In genomic region chr11:2928605-2929510, GRCh38 we compare ENCODE assay signal across 1 cellular context.
A peak's percentile ranks its signal among the peaks of the same experiment; 100 is the strongest.
TF ChIP-seq lines count a peak whose summit lies in the region.

PHLDA2 (minus strand) TSS chr11:2929420; CDS start chr11:2929364, 56 bp downstream.

TF ChIP-seq in HEK293, 187 proteins besides CTCF, POLR2A, EP300 and RAD21 (continued from another document and continues in another):
- TF ChIP-seq ZSCAN18 (tag by site-specific recombination; IDR thresholded peaks at IDR 0.05) (no peak), ZNF10 (tag by site-specific recombination; IDR thresholded peaks at IDR 0.05) (no peak), ZFHX2 (tag by site-specific recombination; conservative IDR thresholded peaks at IDR 0.05) (peak; percentile 58; the same call in 1 of the 2 replicates), ZNF677 (tag by site-specific recombination; IDR thresholded peaks at IDR 0.05) (no peak), SCRT2 (tag by site-specific recombination; IDR thresholded peaks at IDR 0.05) (no peak), ZNF248 (tag by site-specific recombination; IDR thresholded peaks at IDR 0.05) (no peak), ZBTB1 (tag by site-specific recombination; IDR thresholded peaks at IDR 0.05) (no peak), REST (tag by site-specific recombination; IDR thresholded peaks at IDR 0.05) (peak; percentile 55; the same call in 1 of the 2 replicates), ZNF174 (tag by site-specific recombination; IDR thresholded peaks at IDR 0.05) (no peak), ZNF785 (tag by site-specific recombination; IDR thresholded peaks at IDR 0.05) (no peak), ZNF19 (tag by site-specific recombination; IDR thresholded peaks at IDR 0.05; ENCODE audit: low read depth) (no peak), ZNF629 (tag by site-specific recombination; IDR thresholded peaks at IDR 0.05) (peak; percentile 74), ZNF394 (tag by site-specific recombination; IDR thresholded peaks at IDR 0.05; ENCODE audit: borderline replicate concordance) (peak; percentile 58; the same call in 1 of the 2 replicates), ZNF426 (tag by site-specific recombination; IDR thresholded peaks at IDR 0.05) (no peak), ZNF610 (tag by site-specific recombination; IDR thresholded peaks at IDR 0.05; ENCODE audit: borderline replicate concordance) (peak; percentile 23; the same call in 1 of the 2 replicates), ZBTB49 (tag by site-specific recombination; IDR thresholded peaks at IDR 0.05; ENCODE audit: low read depth) (no peak), ZNF362 (tag by site-specific recombination; IDR thresholded peaks at IDR 0.05) (no peak), ZNF776 (tag by site-specific recombination; IDR thresholded peaks at IDR 0.05; ENCODE audit: borderline replicate concordance) (no peak), ZNF404 (tag by site-specific recombination; IDR thresholded peaks at IDR 0.05) (no peak), ZNF280C (tag by site-specific recombination; IDR thresholded peaks at IDR 0.05) (no peak), ZNF585B (tag by site-specific recombination; IDR thresholded peaks at IDR 0.05) (no peak), AEBP2 (tag by site-specific recombination; IDR thresholded peaks at IDR 0.05; ENCODE audit: borderline replicate concordance) (no peak), TCF7L2 (IDR thresholded peaks at IDR 0.05; ENCODE audit: borderline replicate concordance, low read depth, low read length) (no peak), YY1 (tag by site-specific recombination; IDR thresholded peaks at IDR 0.05) (0 out of 2 replicates have a peak, but pooled peaks have one; percentile 29), ZNF701 (tag by site-specific recombination; IDR thresholded peaks at IDR 0.05) (no peak), ZNF2 (tag by site-specific recombination; IDR thresholded peaks at IDR 0.05) (no peak), ZNF433 (tag by site-specific recombination; IDR thresholded peaks at IDR 0.05; ENCODE audit: low read depth) (no peak), TSHZ1 (tag by site-specific recombination; IDR thresholded peaks at IDR 0.05; ENCODE audit: borderline replicate concordance) (no peak), PRDM10 (tag by site-specific recombination; IDR thresholded peaks at IDR 0.05) (peak; percentile 56), ZNF335 (tag by site-specific recombination; conservative IDR thresholded peaks at IDR 0.05) (peak; percentile 28; the same call in 1 of the 2 replicates), ZNF184 (tag by site-specific recombination; IDR thresholded peaks at IDR 0.05) (no peak), BCL6B (tag by site-specific recombination; IDR thresholded peaks at IDR 0.05) (no peak)
